Comparison of ENCODE assay signal across 8 cellular contexts in the genomic region with DNA sequence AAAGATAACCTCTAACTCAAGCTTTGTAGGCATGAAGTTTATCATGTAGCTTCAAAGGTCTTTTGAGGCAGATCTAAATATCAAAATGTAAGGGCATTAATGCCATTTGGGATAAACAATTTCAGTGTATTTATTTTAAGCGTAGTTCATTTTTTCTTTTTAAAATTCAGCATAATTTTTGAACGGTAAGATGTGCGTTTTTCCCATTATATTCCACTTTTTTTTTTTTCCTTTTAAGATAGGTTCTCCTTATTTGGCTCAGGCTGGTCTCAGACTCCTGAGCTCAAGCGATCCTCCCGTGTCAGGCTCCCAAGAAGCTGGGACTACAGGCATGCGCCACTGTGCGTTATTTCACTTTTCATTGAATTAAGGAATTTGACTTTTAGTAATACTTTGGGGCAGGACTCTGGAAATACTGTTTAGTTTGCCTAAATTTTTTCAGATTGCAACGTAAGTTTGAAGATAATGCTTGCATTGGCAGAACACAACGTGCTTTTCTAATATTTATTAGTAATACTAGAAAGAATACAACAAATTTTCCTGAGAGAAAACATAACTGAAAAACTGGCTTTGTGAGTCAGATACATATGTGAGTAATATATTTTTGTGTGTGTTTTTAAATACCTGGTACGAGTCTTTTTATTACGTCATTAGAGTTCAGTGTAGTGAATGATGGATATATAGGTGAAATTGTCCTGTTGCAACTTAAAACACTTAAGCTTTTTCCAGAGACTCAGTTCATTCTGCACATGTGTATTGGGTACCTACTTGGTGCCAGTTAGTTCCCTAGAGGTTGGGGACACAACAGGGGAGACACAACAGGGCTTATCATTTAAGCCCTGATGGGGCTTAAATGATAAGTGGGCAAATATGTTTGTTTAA. TPM values are rescaled to one million over a fixed set of nuclear protein-coding genes. Genes with fewer than 3 reads are reported as not detected.
DNase-seq lines count a peak whose midpoint lies in the region; ATAC-seq and TF ChIP-seq lines count a peak whose summit lies in the region.

No MANE protein-coding gene starts in this region.

- H2AFZ ChIP-seq in PC-9 = peak overlapping the region; percentile 69

- H3K27me3 ChIP-seq in PC-9 (ENCODE audit: insufficient read depth, low read depth) = no peaks in the 10 kb centered on the region

- intact Hi-C loops in PC-9 (cut with micrococcal nuclease; ENCODE audit: unreplicated experiment) = loop anchor here (5.0 kb wide), 2 partner anchors 70 to 290 kb away; no protein-coding TSS in a partner anchor

- H3K4me1 ChIP-seq in PC-9 (replicated peaks; ENCODE audit: insufficient read depth) = peaks cover 36% of the 10 kb centered on the region

- H3K79me2 ChIP-seq in PC-9 (ENCODE audit: low read depth) = peaks cover 64% of the 10 kb centered on the region

- H3F3A ChIP-seq in PC-9 (ENCODE audit: insufficient read depth, low read depth) = peaks cover 12% of the 10 kb centered on the region

- CTCF ChIA-PET in PC-9 (lab: Charles Lee) = interaction anchor here (0.7 to 1.7 kb wide), 2 partner anchors 26 to 184 kb away, joined by 3 to 9 read pairs; no protein-coding TSS in a partner anchor

- TSS peak; percentile 32 for BruUV-seq in PC-9 (replicated peaks; lab: Mats Ljungman, UMichigan)

- H3K4me2 ChIP-seq in PC-9 = peak overlapping the region; percentile 93

- no peaks in the 10 kb centered on the region for H3K9me2 ChIP-seq in PC-9 (ENCODE audit: insufficient read depth)

- H3K4me3 ChIP-seq in PC-9 (peak overlapping the region; percentile 84), epithelial cell of esophagus (ENCODE audit: low read length) (peak overlapping the region; percentile 76)

- no peaks in the 10 kb centered on the region for H4K20me1 ChIP-seq in PC-9 (ENCODE audit: insufficient read depth)

- POLR2A ChIA-PET in PC-9 (lab: Charles Lee; ENCODE audit: unreplicated experiment) = interaction anchor here (0.7 to 1.3 kb wide), 3 partner anchors 22 to 680 kb away, joined by 4 to 14 read pairs (median 6); no protein-coding TSS in a partner anchor

- DNase-seq in ELR (ENCODE audit: low read depth) (peak; percentile 44), PC-9 (peak in 1 of 2 experiments; percentile 36), epithelial cell of esophagus (ENCODE audit: low read depth) (peak; percentile 75), omental fat pad (ENCODE audit: low spot score) (no peak), SIG-M5 (lab: John Stamatoyannopoulos, UW) (no peak), KG1 (lab: John Stamatoyannopoulos, UW) (no peak)
- no peak for DNase-seq in activated CD4-positive, alpha-beta T cell treated with anti-CD3 and anti-CD28 coated beads, Interleukin-2, amount 50 U/mL, for 4 hours

- H3K36me3 ChIP-seq in PC-9 (ENCODE audit: low read depth) = peaks cover 11% of the 10 kb centered on the region; the same call in 1 of the 2 replicates

- TF ChIP-seq CTCF in PC-9 (conservative IDR thresholded peaks at IDR 0.05) = no peak
- TF ChIP-seq CTCF in epithelial cell of esophagus (IDR thresholded peaks at IDR 0.05; ENCODE audit: insufficient read depth, low read depth, low read length, missing control alignments) = no peak
- TF ChIP-seq CTCF in omental fat pad (IDR thresholded peaks at IDR 0.05) = no peak

- H3K9me3 ChIP-seq in PC-9 (ENCODE audit: insufficient read depth, low read depth) = no peaks in the 10 kb centered on the region

- ATAC-seq in omental fat pad (ENCODE audit: low FRiP score) (peak; percentile 38), HG02852 (IDR thresholded peaks at IDR 0.05; ENCODE audit: unreplicated experiment) (no peak)

- peak overlapping the region; percentile 83 for H3K27ac ChIP-seq in PC-9

RNA-seq across cellular contexts. Expression of gene RALGPS2, which starts 2.2 kb away (rescaled TPM):
- total RNA-seq in PC-9 (2021) (49.8 and 62.4 TPM in 2 replicates), omental fat pad (10 to 100 TPM; 13.1 to 32.1 (median 21.4) TPM)

Comparison
In these comparisons a context has a peak if more than half of its experiments do, and no peak if none do; other contexts are left out.
1. DNase-seq: peak in ELR (single experiment) and epithelial cell of esophagus (single experiment); none in omental fat pad (single experiment), SIG-M5 (single experiment), KG1 (single experiment) and activated CD4-positive, alpha-beta T cell treated with anti-CD3 and anti-CD28 coated beads, Interleukin-2, amount 50 U/mL, for 4 hours (0 of 2).